In the genomic region with DNA sequence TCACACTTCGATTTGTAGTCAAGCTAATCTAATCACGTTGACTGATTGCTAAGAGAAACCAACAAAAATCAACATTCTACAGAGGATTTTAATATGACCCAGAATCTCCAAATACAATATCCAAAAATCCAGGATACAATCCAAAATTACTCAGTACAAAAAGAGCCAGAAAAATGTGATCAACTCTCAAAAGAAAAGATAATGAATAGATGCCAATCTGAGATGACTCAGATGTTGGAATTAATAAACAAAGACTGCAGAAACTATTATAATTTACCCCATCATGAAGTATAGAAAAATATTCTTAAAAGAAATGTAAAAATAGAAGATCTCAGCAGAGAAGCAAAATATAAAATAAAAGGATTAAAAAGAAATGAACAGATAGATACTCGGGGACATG, we compare ENCODE assay signal across 16 cellular contexts.
"Had no signal": no experiment of that assay in that cellular context is flagged by ENCODE, and none has a peak within 500 bp of the region (broad histone marks: within the 10 kb centered on the region; RNA-seq: fewer than 3 reads in every experiment).

No MANE protein-coding gene starts in this region.

- DNase-seq: activated CD4-positive, alpha-beta T cell treated with anti-CD3 and anti-CD28 coated beads, Interleukin-2, amount 50 U/mL, for 1 hour; activated effector memory CD4-positive, alpha-beta T cell treated with Interleukin-2 at 50 U/mL for 16 hours; activated T-cell treated with anti-CD3 and anti-CD28 coated beads for 4 hours; cortex of kidney; erythroblast; glutamatergic neuron; mammary epithelial cell; stimulated activated CD8-positive, alpha-beta memory T cell treated with anti-CD3 and anti-CD28 coated beads, Interleukin-4, amount 100 ng/mL, for 48 hours; stimulated activated naive CD8-positive, alpha-beta T cell treated with anti-CD3 and anti-CD28 coated beads, Interleukin-15, Interleukin-2, amounts not matched to agents 100 U/mL and 50 U/mL, for 24 hours; testis had no signal

- H3K4me3 ChIP-seq: cardiac muscle cell, testis had no signal

- H3K9me3 Mint-ChIP-seq: nephron; T-helper 2 cell treated with Interferon-gamma antibody and Interleukin-4, amounts not matched to agents 5 μg/mL and 100 μg/mL, for 36 hours had no signal

- H3K27ac Mint-ChIP-seq: activated naive CD8-positive, alpha-beta T cell; T-helper 2 cell treated with Interferon-gamma antibody and Interleukin-4, amounts not matched to agents 5 μg/mL and 100 μg/mL, for 36 hours had no signal

- FAIRE-seq: astrocyte had no signal

- H3K4me1 Mint-ChIP-seq: nephron had no signal

- H3K4me3 Mint-ChIP-seq: activated naive CD8-positive, alpha-beta T cell; nephron; T-helper 2 cell treated with Interferon-gamma antibody and Interleukin-4, amounts not matched to agents 5 μg/mL and 100 μg/mL, for 36 hours had no signal

- H3K27ac ChIP-seq: cardiac muscle cell, testis had no signal

- H3K9me3 ChIP-seq: testis had no signal

- ATAC-seq: sciatic nerve; stimulated activated naive CD8-positive, alpha-beta T cell treated with anti-CD3 and anti-CD28 coated beads, Interleukin-15, Interleukin-2, amounts not matched to agents 100 U/mL and 50 U/mL, for 24 hours had no signal

- H3K27me3 ChIP-seq: cardiac muscle cell, testis had no signal

- H3K27me3 Mint-ChIP-seq: activated naive CD8-positive, alpha-beta T cell had no signal
